In the genomic region with DNA sequence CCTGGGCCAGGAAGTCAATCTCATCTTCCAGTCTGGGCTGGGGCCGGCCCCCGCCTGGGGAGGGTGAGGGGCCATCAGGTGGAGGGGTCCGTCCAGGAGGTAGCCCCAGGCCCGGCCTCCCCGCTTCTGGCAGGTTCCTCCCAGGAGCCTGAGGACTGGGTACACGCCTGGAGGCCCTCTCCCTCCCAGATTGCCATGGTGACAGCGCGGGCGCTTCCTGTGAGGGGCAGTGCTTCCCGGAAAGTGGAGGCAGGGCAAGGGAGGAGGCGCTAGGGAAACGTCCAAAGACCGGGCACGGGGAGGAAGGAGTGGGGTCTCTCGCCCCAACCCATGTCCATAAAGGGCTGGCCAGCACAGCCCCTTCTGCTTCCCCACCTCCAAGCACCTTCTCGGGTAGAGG, we compare ENCODE assay signal across 1 cellular context.
TF ChIP-seq lines count a peak whose summit lies in the region.

No MANE protein-coding gene starts in this region.

TF ChIP-seq in K562, 482 proteins besides CTCF, POLR2A, EP300 and RAD21:
- no peak for TF ChIP-seq NRF1 (conservative IDR thresholded peaks at IDR 0.05 in 1 of 2, IDR thresholded peaks at IDR 0.05 in 1 of 2)
- peak; percentile 44 for TF ChIP-seq GABPA (tag; conservative IDR thresholded peaks at IDR 0.05; ENCODE audit: low read depth)
- no peak for TF ChIP-seq HMG20B (CRISPR knock-in tag; IDR thresholded peaks at IDR 0.05)
- TF ChIP-seq, protein P1, sequence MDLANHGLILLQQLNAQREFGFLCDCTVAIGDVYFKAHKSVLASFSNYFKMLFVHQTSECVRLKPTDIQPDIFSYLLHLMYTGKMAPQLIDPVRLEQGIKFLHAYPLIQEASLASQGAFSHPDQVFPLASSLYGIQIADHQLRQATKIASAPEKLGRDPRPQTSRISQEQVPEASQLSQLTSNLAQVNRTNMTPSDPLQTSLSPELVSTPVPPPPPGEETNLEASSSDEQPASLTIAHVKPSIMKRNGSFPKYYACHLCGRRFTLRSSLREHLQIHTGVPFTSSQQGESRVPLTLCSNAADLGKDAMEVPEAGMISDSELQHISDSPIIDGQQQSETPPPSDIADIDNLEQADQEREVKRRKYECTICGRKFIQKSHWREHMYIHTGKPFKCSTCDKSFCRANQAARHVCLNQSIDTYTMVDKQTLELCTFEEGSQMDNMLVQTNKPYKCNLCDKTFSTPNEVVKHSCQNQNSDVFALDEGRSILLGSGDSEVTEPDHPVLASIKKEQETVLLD (IDR thresholded peaks at IDR 0.05): no peak
- peak; percentile 43; the same call in 1 of the 2 replicates for TF ChIP-seq ELF1 (tag; IDR thresholded peaks at IDR 0.05)
- TF ChIP-seq CBX8 (IDR thresholded peaks at IDR 0.05; ENCODE audit: borderline replicate concordance, extremely low read depth, low read depth, low read length, poor library complexity, severe bottlenecking): no peak
- no peak for TF ChIP-seq ZNF551 (CRISPR knock-in tag; IDR thresholded peaks at IDR 0.05)
- no peak for TF ChIP-seq CBX2 (IDR thresholded peaks at IDR 0.05; ENCODE audit: insufficient read depth, low read length, poor library complexity, severe bottlenecking)
- TF ChIP-seq BHLHE40 (IDR thresholded peaks at IDR 0.05; ENCODE audit: low read length): no peak
- TF ChIP-seq PTRF (tag; IDR thresholded peaks at IDR 0.05): no peak
- TF ChIP-seq TBP (optimal IDR thresholded peaks at IDR 0.05; ENCODE audit: low read depth, low read length): no peak
- no peak for TF ChIP-seq DNMT1 (IDR thresholded peaks at IDR 0.05)
- TF ChIP-seq NFRKB (IDR thresholded peaks at IDR 0.05; ENCODE audit: low read depth): no peak
TF ChIP-seq in K562: peak in this region for 2.
